9 cellular contexts compared by ENCODE assay signal in the genomic region with DNA sequence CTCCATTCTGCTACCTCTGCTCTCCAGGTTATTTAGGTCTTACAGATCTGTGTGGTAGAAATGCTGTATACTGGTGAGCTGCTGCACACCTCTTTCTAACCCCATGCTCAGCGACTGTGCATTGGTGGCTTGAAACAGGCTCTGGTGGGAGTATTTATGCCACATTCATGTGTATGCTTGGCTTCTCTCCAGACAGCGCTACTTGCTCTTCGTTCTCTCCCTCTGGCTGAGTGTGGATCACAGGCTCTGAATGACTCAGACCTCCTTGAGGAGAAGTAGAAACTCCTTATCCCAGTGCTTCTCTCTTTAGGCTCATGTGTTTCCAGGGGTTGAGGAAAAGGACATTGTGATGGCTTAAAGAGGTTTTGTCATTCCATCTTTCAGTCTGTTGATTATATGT. TPM values are rescaled to one million over a fixed set of nuclear protein-coding genes. Genes with fewer than 3 reads are reported as not detected.
A peak's percentile ranks its signal among the peaks of the same experiment; 100 is the strongest.
DNase-seq lines count a peak whose midpoint lies in the region; ATAC-seq lines count a peak whose summit lies in the region.
"Had no signal": no experiment of that assay in that cellular context is flagged by ENCODE, and none has a peak within 500 bp of the region (broad histone marks: within the 10 kb centered on the region; RNA-seq: fewer than 3 reads in every experiment).

No MANE protein-coding gene starts in this region.

- peak; percentile 86 for DNase-seq in EL
- DNase-seq in NCI-H69 (lab: John Stamatoyannopoulos, UW): peak; percentile 38
- DNase-seq in renal cortical epithelial cell (ENCODE audit: low read depth): peak; percentile 96
- no peak for DNase-seq in T-helper 9 cell
- no peak for DNase-seq in NCI-H1105 (lab: John Stamatoyannopoulos, UW)
- DNase-seq: effector CD8-positive, alpha-beta T cell had no signal

- ATAC-seq in esophagus mucosa (peak; percentile 57), HG03442 (IDR thresholded peaks at IDR 0.05; ENCODE audit: unreplicated experiment) (no peak), GM19395 (IDR thresholded peaks at IDR 0.05; ENCODE audit: unreplicated experiment) (no peak)

RNA-seq across cellular contexts. Expression of a gene that starts 54.9 kb away (rescaled TPM):
- total RNA-seq in esophagus mucosa (3.0 TPM), renal cortical epithelial cell (39.4 and 117 TPM in 2 replicates)

Comparison
In these comparisons a context has a peak if more than half of its experiments do, and no peak if none do; other contexts are left out.
1. DNase-seq: peak in EL (single experiment), NCI-H69 (single experiment) and renal cortical epithelial cell (single experiment); none in T-helper 9 cell (single experiment) and NCI-H1105 (single experiment).
2. RNA of a gene that starts 54.9 kb away (total RNA-seq): 39.4 to 117 TPM in renal cortical epithelial cell; 3.0 TPM in esophagus mucosa (single experiment); every median in the first group is over 10 times any median in the second.